Comparison of ENCODE assay signal across 1 cellular context in genomic region chr15:88638626-88639372, GRCh38.
TF ChIP-seq lines count a peak whose summit lies in the region.

TSS of gene ISG20 (plus strand) at chr15:88639016. CDS start at chr15:88639367, 351 bp downstream.

TF ChIP-seq in HepG2, 621 proteins besides CTCF, POLR2A, EP300 and RAD21 (continued from another document and continues in another):
- TF ChIP-seq, protein P1, sequence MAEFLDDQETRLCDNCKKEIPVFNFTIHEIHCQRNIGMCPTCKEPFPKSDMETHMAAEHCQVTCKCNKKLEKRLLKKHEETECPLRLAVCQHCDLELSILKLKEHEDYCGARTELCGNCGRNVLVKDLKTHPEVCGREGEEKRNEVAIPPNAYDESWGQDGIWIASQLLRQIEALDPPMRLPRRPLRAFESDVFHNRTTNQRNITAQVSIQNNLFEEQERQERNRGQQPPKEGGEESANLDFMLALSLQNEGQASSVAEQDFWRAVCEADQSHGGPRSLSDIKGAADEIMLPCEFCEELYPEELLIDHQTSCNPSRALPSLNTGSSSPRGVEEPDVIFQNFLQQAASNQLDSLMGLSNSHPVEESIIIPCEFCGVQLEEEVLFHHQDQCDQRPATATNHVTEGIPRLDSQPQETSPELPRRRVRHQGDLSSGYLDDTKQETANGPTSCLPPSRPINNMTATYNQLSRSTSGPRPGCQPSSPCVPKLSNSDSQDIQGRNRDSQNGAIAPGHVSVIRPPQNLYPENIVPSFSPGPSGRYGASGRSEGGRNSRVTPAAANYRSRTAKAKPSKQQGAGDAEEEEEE (CRISPR knock-in tag; IDR thresholded peaks at IDR 0.05; ENCODE audit: borderline replicate concordance), result no peak; the same call in 1 of the 2 replicates
- TF ChIP-seq HOXA5 (CRISPR knock-in tag; IDR thresholded peaks at IDR 0.05) (peak; percentile 75), ZNF615 (CRISPR knock-in tag; IDR thresholded peaks at IDR 0.05; ENCODE audit: borderline replicate concordance) (no peak), PHF20 (CRISPR knock-in tag; IDR thresholded peaks at IDR 0.05) (peak; percentile 44), HMG20B (CRISPR knock-in tag; conservative IDR thresholded peaks at IDR 0.05) (peak; percentile 73; the same call in 1 of the 2 replicates), CEBPZ (IDR thresholded peaks at IDR 0.05; ENCODE audit: low read length) (no peak), RBM22 (optimal IDR thresholded peaks at IDR 0.05; ENCODE audit: low read length) (no peak), POGK (CRISPR knock-in tag; conservative IDR thresholded peaks at IDR 0.05) (peak; percentile 85), ZNF570 (CRISPR knock-in tag; IDR thresholded peaks at IDR 0.05; ENCODE audit: borderline replicate concordance) (no peak), ZFYVE20 (CRISPR knock-in tag; IDR thresholded peaks at IDR 0.05; ENCODE audit: borderline replicate concordance, low read depth) (0 out of 2 replicates have a peak, but pooled peaks have one; percentile 47), FOSL1 (CRISPR knock-in tag; IDR thresholded peaks at IDR 0.05; ENCODE audit: borderline replicate concordance) (peak; percentile 89), TCF12 (IDR thresholded peaks at IDR 0.05) (no peak), TCF12 (CRISPR knock-in tag; IDR thresholded peaks at IDR 0.05) (no peak), SMAD9 (CRISPR knock-in tag; IDR thresholded peaks at IDR 0.05) (no peak), HIVEP1 (CRISPR knock-in tag; IDR thresholded peaks at IDR 0.05) (peak; percentile 95), MLX (CRISPR knock-in tag; IDR thresholded peaks at IDR 0.05) (peak; percentile 71; the same call in 1 of the 2 replicates), ZNF296 (CRISPR knock-in tag; conservative IDR thresholded peaks at IDR 0.05) (no peak), CC2D1A (CRISPR knock-in tag; IDR thresholded peaks at IDR 0.05) (no peak), GLI4 (CRISPR knock-in tag; IDR thresholded peaks at IDR 0.05; ENCODE audit: borderline replicate concordance) (no peak), ATF2 (CRISPR knock-in tag; IDR thresholded peaks at IDR 0.05) (peak; percentile 79), PPARG (CRISPR knock-in tag; conservative IDR thresholded peaks at IDR 0.05) (no peak; the same call in 1 of the 2 replicates), GATA4 (IDR thresholded peaks at IDR 0.05; ENCODE audit: borderline replicate concordance, low read depth) (no peak), HNRNPL (IDR thresholded peaks at IDR 0.05; ENCODE audit: low read depth, low read length) (no peak), ZNF749 (CRISPR knock-in tag; IDR thresholded peaks at IDR 0.05; ENCODE audit: borderline replicate concordance) (peak; percentile 50; the same call in 1 of the 2 replicates), FIP1L1 (IDR thresholded peaks at IDR 0.05; ENCODE audit: borderline replicate concordance, insufficient read depth, low read depth, low read length) (no peak), NBN (conservative IDR thresholded peaks at IDR 0.05) (no peak), ZNF543 (CRISPR knock-in tag; IDR thresholded peaks at IDR 0.05) (no peak; the same call in 1 of the 2 replicates), DZIP1 (CRISPR knock-in tag; IDR thresholded peaks at IDR 0.05) (0 out of 2 replicates have a peak, but pooled peaks have one; percentile 82), SP5 (CRISPR knock-in tag; IDR thresholded peaks at IDR 0.05; ENCODE audit: borderline replicate concordance, low read depth) (peak; percentile 71; the same call in 1 of the 2 replicates), ZNF124 (CRISPR knock-in tag; IDR thresholded peaks at IDR 0.05) (no peak)
- TF ChIP-seq, protein P2, sequence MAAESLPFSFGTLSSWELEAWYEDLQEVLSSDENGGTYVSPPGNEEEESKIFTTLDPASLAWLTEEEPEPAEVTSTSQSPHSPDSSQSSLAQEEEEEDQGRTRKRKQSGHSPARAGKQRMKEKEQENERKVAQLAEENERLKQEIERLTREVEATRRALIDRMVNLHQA (CRISPR knock-in tag; IDR thresholded peaks at IDR 0.05), result no peak
- TF ChIP-seq, protein P3, sequence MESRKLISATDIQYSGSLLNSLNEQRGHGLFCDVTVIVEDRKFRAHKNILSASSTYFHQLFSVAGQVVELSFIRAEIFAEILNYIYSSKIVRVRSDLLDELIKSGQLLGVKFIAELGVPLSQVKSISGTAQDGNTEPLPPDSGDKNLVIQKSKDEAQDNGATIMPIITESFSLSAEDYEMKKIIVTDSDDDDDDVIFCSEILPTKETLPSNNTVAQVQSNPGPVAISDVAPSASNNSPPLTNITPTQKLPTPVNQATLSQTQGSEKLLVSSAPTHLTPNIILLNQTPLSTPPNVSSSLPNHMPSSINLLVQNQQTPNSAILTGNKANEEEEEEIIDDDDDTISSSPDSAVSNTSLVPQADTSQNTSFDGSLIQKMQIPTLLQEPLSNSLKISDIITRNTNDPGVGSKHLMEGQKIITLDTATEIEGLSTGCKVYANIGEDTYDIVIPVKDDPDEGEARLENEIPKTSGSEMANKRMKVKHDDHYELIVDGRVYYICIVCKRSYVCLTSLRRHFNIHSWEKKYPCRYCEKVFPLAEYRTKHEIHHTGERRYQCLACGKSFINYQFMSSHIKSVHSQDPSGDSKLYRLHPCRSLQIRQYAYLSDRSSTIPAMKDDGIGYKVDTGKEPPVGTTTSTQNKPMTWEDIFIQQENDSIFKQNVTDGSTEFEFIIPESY (CRISPR knock-in tag; IDR thresholded peaks at IDR 0.05), result peak; percentile 59
- TF ChIP-seq, protein P4, sequence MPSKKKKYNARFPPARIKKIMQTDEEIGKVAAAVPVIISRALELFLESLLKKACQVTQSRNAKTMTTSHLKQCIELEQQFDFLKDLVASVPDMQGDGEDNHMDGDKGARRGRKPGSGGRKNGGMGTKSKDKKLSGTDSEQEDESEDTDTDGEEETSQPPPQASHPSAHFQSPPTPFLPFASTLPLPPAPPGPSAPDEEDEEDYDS (CRISPR knock-in tag; IDR thresholded peaks at IDR 0.05), result peak; percentile 66
- TF ChIP-seq, protein P5, sequence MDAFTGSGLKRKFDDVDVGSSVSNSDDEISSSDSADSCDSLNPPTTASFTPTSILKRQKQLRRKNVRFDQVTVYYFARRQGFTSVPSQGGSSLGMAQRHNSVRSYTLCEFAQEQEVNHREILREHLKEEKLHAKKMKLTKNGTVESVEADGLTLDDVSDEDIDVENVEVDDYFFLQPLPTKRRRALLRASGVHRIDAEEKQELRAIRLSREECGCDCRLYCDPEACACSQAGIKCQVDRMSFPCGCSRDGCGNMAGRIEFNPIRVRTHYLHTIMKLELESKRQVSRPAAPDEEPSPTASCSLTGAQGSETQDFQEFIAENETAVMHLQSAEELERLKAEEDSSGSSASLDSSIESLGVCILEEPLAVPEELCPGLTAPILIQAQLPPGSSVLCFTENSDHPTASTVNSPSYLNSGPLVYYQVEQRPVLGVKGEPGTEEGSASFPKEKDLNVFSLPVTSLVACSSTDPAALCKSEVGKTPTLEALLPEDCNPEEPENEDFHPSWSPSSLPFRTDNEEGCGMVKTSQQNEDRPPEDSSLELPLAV (CRISPR knock-in tag; conservative IDR thresholded peaks at IDR 0.05; ENCODE audit: low read depth), result no peak; the same call in 1 of the 2 replicates
- TF ChIP-seq, protein P6, sequence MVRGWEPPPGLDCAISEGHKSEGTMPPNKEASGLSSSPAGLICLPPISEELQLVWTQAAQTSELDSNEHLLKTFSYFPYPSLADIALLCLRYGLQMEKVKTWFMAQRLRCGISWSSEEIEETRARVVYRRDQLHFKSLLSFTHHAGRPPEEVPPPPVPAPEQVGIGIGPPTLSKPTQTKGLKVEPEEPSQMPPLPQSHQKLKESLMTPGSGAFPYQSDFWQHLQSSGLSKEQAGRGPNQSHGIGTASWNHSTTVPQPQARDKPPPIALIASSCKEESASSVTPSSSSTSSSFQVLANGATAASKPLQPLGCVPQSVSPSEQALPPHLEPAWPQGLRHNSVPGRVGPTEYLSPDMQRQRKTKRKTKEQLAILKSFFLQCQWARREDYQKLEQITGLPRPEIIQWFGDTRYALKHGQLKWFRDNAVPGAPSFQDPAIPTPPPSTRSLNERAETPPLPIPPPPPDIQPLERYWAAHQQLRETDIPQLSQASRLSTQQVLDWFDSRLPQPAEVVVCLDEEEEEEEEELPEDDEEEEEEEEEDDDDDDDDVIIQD (CRISPR knock-in tag; IDR thresholded peaks at IDR 0.05; ENCODE audit: low read depth), result peak; percentile 36
